3 cellular contexts compared by ENCODE assay signal in genomic region chr3:81132995-81133394, GRCh38.
"Had no signal": no experiment of that assay in that cellular context is flagged by ENCODE, and none has a peak within 500 bp of the region (broad histone marks: within the 10 kb centered on the region; RNA-seq: fewer than 3 reads in every experiment).

No MANE protein-coding gene starts in this region.

- DNase-seq: GDM1, GF-D8 had no signal

- ATAC-seq: GM12878 had no signal

- H3K4me3 ChIP-seq: GM12878 had no signal
